In genomic region chr18:45775726-45776125, GRCh38 we compare ENCODE assay signal across 8 cellular contexts. TPM values are rescaled to one million over a fixed set of nuclear protein-coding genes. Genes with fewer than 3 reads are reported as not detected.
DNase-seq lines count a peak whose midpoint lies in the region; ATAC-seq and TF ChIP-seq lines count a peak whose summit lies in the region.

No MANE protein-coding gene starts in this region.

- WGBS in spleen, 5 donors, result 33 to 50% (median 44%) methylated on average over 7 to 8 of the region's 8 CpGs

- H3K4me3 ChIP-seq in HFF-Myc (replicated peaks; ENCODE audit: low read depth, low read length) (peak overlapping the region; percentile 51), spleen (peak overlapping the region; percentile 30 to 72 (median 46))

- no peaks in the 10 kb centered on the region for H3K36me3 Mint-ChIP-seq in activated naive CD8-positive, alpha-beta T cell

- H3K4me3 Mint-ChIP-seq in activated naive CD8-positive, alpha-beta T cell, result peak overlapping the region; percentile 85

- peaks cover 0 to 5% (median 0%) of the 10 kb centered on the region in 7 donors for H3K27me3 ChIP-seq in spleen (replicated peaks in 1 of 7)

- no peak for DNase-seq in HFF-Myc (ENCODE audit: extremely low read depth, low read depth)
- DNase-seq in iPS-NIHi7 (ENCODE audit: extremely low spot score), result peak; percentile 46
- DNase-seq in spleen, result no peak
- DNase-seq in stimulated activated CD4-positive, alpha-beta T cell treated with anti-CD3 and anti-CD28 coated beads, Interleukin-4, amount 100 ng/mL, for 24 hours, result no peak
- DNase-seq in stimulated activated naive CD4-positive, alpha-beta T cell treated with Interleukin-2 at 50 U/mL for 16 hours (lab: John Stamatoyannopoulos, UW), result no peak
- DNase-seq in NCI-H1105 treated with DMSO at 0.1 percent for 48 hours (lab: John Stamatoyannopoulos, UW), result no peak

- H3K4me1 ChIP-seq in spleen, result peaks cover 0 to 29% (median 21%) of the 10 kb centered on the region in 6 donors

- no peak for ATAC-seq in GM18505 (IDR thresholded peaks at IDR 0.05; ENCODE audit: unreplicated experiment)

- peaks cover 18% of the 10 kb centered on the region for H3K4me1 Mint-ChIP-seq in activated naive CD8-positive, alpha-beta T cell (ENCODE audit: low read depth)

- H3K27me3 Mint-ChIP-seq in activated naive CD8-positive, alpha-beta T cell, result peaks cover 4% of the 10 kb centered on the region

- H3K36me3 ChIP-seq in spleen, result no peaks in the 10 kb centered on the region

- no peak for TF ChIP-seq POLR2A in spleen (IDR thresholded peaks at IDR 0.05)
- TF ChIP-seq POLR2A in GM18505 (IDR thresholded peaks at IDR 0.05; ENCODE audit: borderline replicate concordance, extremely low read depth, insufficient read depth, insufficient read length), result no peak

- H3K9me3 Mint-ChIP-seq in activated naive CD8-positive, alpha-beta T cell (ENCODE audit: low read depth), result no peaks in the 10 kb centered on the region

- no peak for TF ChIP-seq CTCF in HFF-Myc (IDR thresholded peaks at IDR 0.05; ENCODE audit: low read depth, low read length, missing control alignments)
- no peak for TF ChIP-seq CTCF in spleen (IDR thresholded peaks at IDR 0.05 in 8 of 11, conservative IDR thresholded peaks at IDR 0.05 in 3 of 11)

- peak overlapping the region; percentile 31 for H3K27ac Mint-ChIP-seq in activated naive CD8-positive, alpha-beta T cell

- intact Hi-C loops in spleen (cut with DNase I; ENCODE audit: low total_unique reads), result no loop called here

- H3K9me3 ChIP-seq in spleen, result no peaks in the 10 kb centered on the region

- H3K27ac ChIP-seq in spleen, result peak overlapping the region in 7 of 8 donors; percentile 58 to 82 (median 77)

RNA-seq across cellular contexts. Expression of gene SIGLEC15, which starts 49.7 kb away (rescaled TPM):
- 1 to 10 TPM in 5 of 7 donors, under 1 TPM in 2; 0.86 to 3.5 (median 1.5) TPM for total RNA-seq in spleen
- polyA plus RNA-seq in spleen, result 1 to 10 TPM in 1 of 3 donors, under 1 TPM in 2; 0.28 to 1.8 (median 0.35) TPM

RNA-seq across cellular contexts. Expression of gene SLC14A1, which starts 51.7 kb away (rescaled TPM):
- total RNA-seq in spleen, result 10 to 100 TPM in 5 of 7 donors, 1 to 10 TPM in 2; 6.0 to 26.0 (median 10.3) TPM
- polyA plus RNA-seq in spleen, result 1 to 10 TPM; 3.4 to 8.2 (median 3.5) TPM
